ENCODE assay signal across 8 cellular contexts in genomic region chr6:117602151-117602898, GRCh38. TPM values are rescaled to one million over a fixed set of nuclear protein-coding genes. Genes with fewer than 3 reads are reported as not detected.
A peak's percentile ranks its signal among the peaks of the same experiment; 100 is the strongest.
DNase-seq lines count a peak whose midpoint lies in the region; ATAC-seq and TF ChIP-seq lines count a peak whose summit lies in the region.

GOPC (minus strand) TSS chr6:117602511; CDS start chr6:117602288, 223 bp downstream.

- peak within 1 kb of the TSS; percentile 93 for H3K4me3 ChIP-seq in ascending aorta
- peak within 1 kb of the TSS; percentile 67 for H3K4me3 ChIP-seq in right cardiac atrium (ENCODE audit: low read length)
- peak within 1 kb of the TSS; percentile 97 to 99 for H3K4me3 ChIP-seq in uterus

- peaks cover 0 to 14% of the 10 kb centered on the region in 2 donors for H3K4me1 ChIP-seq in ascending aorta
- no peaks in the 10 kb centered on the region for H3K4me1 ChIP-seq in right cardiac atrium (ENCODE audit: control insufficient read depth, insufficient read depth, low read length)
- H3K4me1 ChIP-seq in uterus: no peaks in the 10 kb centered on the region

- under 1% methylated on average over 60 of the region's 60 CpGs for WGBS in right cardiac atrium

- DNase-seq in NCI-H187 (lab: John Stamatoyannopoulos, UW) (peak; percentile 92 to 97), T-helper 2 cell (peak; percentile 82 to 99 (median 93)), ascending aorta (ENCODE audit: low spot score in 2 of 2) (peak; percentile 91 to 98), right cardiac atrium (peak; percentile 97 to 98 (median 98)), pulmonary artery endothelial cell (ENCODE audit: low read depth, low spot score) (peak; percentile 92), uterus (peak; percentile 95 to 96)

- no peaks in the 10 kb centered on the region for H3K27me3 ChIP-seq in ascending aorta
- no peaks in the 10 kb centered on the region for H3K27me3 ChIP-seq in right cardiac atrium (ENCODE audit: control insufficient read depth, insufficient read depth)
- no peaks in the 10 kb centered on the region for H3K27me3 ChIP-seq in uterus

- intact Hi-C loops in ascending aorta (cut with DNase I) (loop anchor here (1.0 to 10.0 kb wide), 5 partner anchors 55 to 1292 kb away; partner anchors contain the start of genes ASF1A and DCBLD1), right cardiac atrium (cut with DNase I) (no loop called here), uterus (cut with DNase I; ENCODE audit: low total_unique reads) (no loop called here)

- TF ChIP-seq CTCF in ascending aorta (IDR thresholded peaks at IDR 0.05) (peak; percentile 6 to 24 (median 9)), uterus (IDR thresholded peaks at IDR 0.05) (peak in 2 of 4 experiments; percentile 11 to 43)

- peak; percentile 66 to 88 for TF ChIP-seq POLR2A in uterus (IDR thresholded peaks at IDR 0.05)

- ATAC-seq in GM18498 (IDR thresholded peaks at IDR 0.05; ENCODE audit: unreplicated experiment) (peak; percentile 92), HG02938 (IDR thresholded peaks at IDR 0.05; ENCODE audit: unreplicated experiment) (peak; percentile 92), right cardiac atrium (peak; percentile 100)

- H3K9me3 ChIP-seq in ascending aorta (peaks cover 0 to 4% of the 10 kb centered on the region in 2 donors), right cardiac atrium (ENCODE audit: control insufficient read depth, low read length) (no peaks in the 10 kb centered on the region), uterus (no peaks in the 10 kb centered on the region)

- H3K36me3 ChIP-seq in ascending aorta (peaks cover 0 to 7% of the 10 kb centered on the region in 2 donors), uterus (no peaks in the 10 kb centered on the region)

- H3K27ac ChIP-seq in ascending aorta (peak within 1 kb of the TSS; percentile 80 to 89), right cardiac atrium (ENCODE audit: low read length) (peak within 1 kb of the TSS; percentile 97), uterus (peak within 1 kb of the TSS; percentile 89 to 94)

RNA-seq across cellular contexts. Expression of gene GOPC, which starts in this region (rescaled TPM):
- 12.5 TPM for total RNA-seq in ascending aorta
- 10 to 100 TPM; 23.4 to 28.9 (median 26.0) TPM for total RNA-seq in right cardiac atrium
- 17.2 TPM for polyA plus RNA-seq in right cardiac atrium
- 27.6 and 34.6 TPM in 2 replicates for total RNA-seq in pulmonary artery endothelial cell
- total RNA-seq in uterus: 10 to 100 TPM; 16.5 to 94.7 (median 26.6) TPM

Comparison
In these comparisons a context has a peak if more than half of its experiments do, and no peak if none do; other contexts are left out.
1. Peak in every context shown above with its lines: DNase-seq, ATAC-seq, H3K4me3 ChIP-seq and H3K27ac ChIP-seq.